In genomic region chr14:50348933-50349332, GRCh38 we compare ENCODE assay signal across 26 cellular contexts.
"Had no signal": no experiment of that assay in that cellular context is flagged by ENCODE, and none has a peak within 500 bp of the region (broad histone marks: within the 10 kb centered on the region; RNA-seq: fewer than 3 reads in every experiment).

No MANE protein-coding gene starts in this region.

- H3K4me3 ChIP-seq: esophagus muscularis mucosa, heart right ventricle, lower lobe of right lung, ovary, psoas muscle, right lobe of liver, thoracic aorta, tibial nerve, upper lobe of left lung had no signal

- H3K27ac ChIP-seq: esophagus muscularis mucosa, lower lobe of right lung, ovary, psoas muscle, right lobe of liver, thoracic aorta had no signal

- H3K4me1 ChIP-seq: right lobe of liver had no signal

- H3K27me3 ChIP-seq: esophagus muscularis mucosa, heart right ventricle, ovary, right lobe of liver, tibial nerve, upper lobe of left lung had no signal

- H3K4me3 Mint-ChIP-seq: immature natural killer cell; naive thymus-derived CD8-positive, alpha-beta T cell; nephron progenitor cell; stimulated activated effector memory CD8-positive, alpha-beta T cell treated with anti-CD3 and anti-CD28 coated beads, Interleukin-12 subunit alpha, Interleukin-12 subunit beta, amount 100 ng/mL, for 72 hours had no signal

- H3K9me3 Mint-ChIP-seq: immature natural killer cell; naive thymus-derived CD8-positive, alpha-beta T cell; nephron progenitor cell; stimulated activated effector memory CD8-positive, alpha-beta T cell treated with anti-CD3 and anti-CD28 coated beads, Interleukin-12 subunit alpha, Interleukin-12 subunit beta, amount 100 ng/mL, for 72 hours had no signal

- H3K9me3 ChIP-seq: esophagus muscularis mucosa, heart right ventricle, lower lobe of right lung, ovary, psoas muscle, right lobe of liver, thoracic aorta, tibial nerve, upper lobe of left lung had no signal

- H3K36me3 ChIP-seq: esophagus muscularis mucosa, heart right ventricle, lower lobe of right lung, ovary, right lobe of liver, thoracic aorta, tibial nerve, upper lobe of left lung had no signal

- DNase-seq: cerebellar nuclear complex; cortex of kidney; effector CD4-positive, alpha-beta T cell; foreskin melanocyte; glutamatergic neuron; heart right ventricle; hypothalamus; immature natural killer cell; left ventricle myocardium superior; lower lobe of right lung; naive thymus-derived CD8-positive, alpha-beta T cell; nephron progenitor cell; nucleus accumbens; ovary; posterior cingulate gyrus; psoas muscle; right lobe of liver; stimulated activated CD4-positive, alpha-beta T cell treated with anti-CD3 and anti-CD28 coated beads, Interleukin-2, amount 100 ng/mL, for 24 hours; stimulated activated CD4-positive, alpha-beta T cell treated with anti-CD3 and anti-CD28 coated beads, Interleukin-4, amount 100 ng/mL, for 24 hours; stimulated activated naive CD8-positive, alpha-beta T cell treated with anti-CD3 and anti-CD28 coated beads, Interleukin-15, Interleukin-2, amounts not matched to agents 100 U/mL and 50 U/mL, for 24 hours; substantia nigra; upper lobe of left lung had no signal

- H3K27me3 Mint-ChIP-seq: naive thymus-derived CD8-positive, alpha-beta T cell had no signal

- ATAC-seq: heart right ventricle; left ventricle myocardium superior; lower lobe of right lung; naive thymus-derived CD8-positive, alpha-beta T cell; psoas muscle; right lobe of liver; stimulated activated effector memory CD8-positive, alpha-beta T cell treated with anti-CD3 and anti-CD28 coated beads, Interleukin-12 subunit alpha, Interleukin-12 subunit beta, amount 100 ng/mL, for 72 hours; stimulated activated naive CD8-positive, alpha-beta T cell treated with anti-CD3 and anti-CD28 coated beads, Interleukin-15, Interleukin-2, amounts not matched to agents 100 U/mL and 50 U/mL, for 24 hours had no signal

- H3K27ac Mint-ChIP-seq: nephron progenitor cell; stimulated activated effector memory CD8-positive, alpha-beta T cell treated with anti-CD3 and anti-CD28 coated beads, Interleukin-12 subunit alpha, Interleukin-12 subunit beta, amount 100 ng/mL, for 72 hours had no signal

- H3K36me3 Mint-ChIP-seq: stimulated activated effector memory CD8-positive, alpha-beta T cell treated with anti-CD3 and anti-CD28 coated beads, Interleukin-12 subunit alpha, Interleukin-12 subunit beta, amount 100 ng/mL, for 72 hours had no signal
